In the genomic region with DNA sequence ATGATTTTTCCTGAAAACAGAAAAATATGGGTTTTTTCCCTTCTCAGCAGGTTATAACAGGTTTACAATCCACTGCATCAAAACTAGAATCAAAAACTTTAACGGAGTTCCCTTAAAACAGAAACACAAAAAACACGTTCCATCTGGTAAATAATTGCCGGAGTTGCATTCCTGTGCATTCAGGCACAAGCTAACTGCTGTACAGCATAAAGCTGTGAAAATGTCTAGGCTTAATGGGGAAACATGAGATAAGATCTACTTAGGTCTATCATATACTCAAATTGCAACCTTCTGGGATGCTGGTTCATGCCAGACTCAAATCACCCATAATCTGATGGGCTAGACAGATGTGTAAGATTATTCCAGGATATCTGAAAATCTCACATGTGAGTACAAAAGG, we compare ENCODE assay signal across 17 cellular contexts.
"Had no signal": no experiment of that assay in that cellular context is flagged by ENCODE, and none has a peak within 500 bp of the region (broad histone marks: within the 10 kb centered on the region; RNA-seq: fewer than 3 reads in every experiment).

No MANE protein-coding gene starts in this region.

- H3K27me3 ChIP-seq: esophagus squamous epithelium, neural progenitor cell, spleen had no signal

- H3K4me3 Mint-ChIP-seq: activated CD4-positive, alpha-beta T cell treated with anti-CD3 and anti-CD28 coated beads, Interleukin-2, amount 10 ng/mL, durations not matched to agents 7 days and 5 days; activated CD8-positive, alpha-beta T cell treated with anti-CD3 and anti-CD28 coated beads, Interleukin-2, amount 10 ng/mL, durations not matched to agents 7 days and 5 days; activated naive CD4-positive, alpha-beta T cell treated with anti-CD3 and anti-CD28 coated beads, Interleukin-2, amount 10 ng/mL, durations not matched to agents 7 days and 5 days; activated naive CD8-positive, alpha-beta T cell treated with anti-CD3 and anti-CD28 coated beads, Interleukin-2, amount 50 U/mL, for 24 hours; activated T-cell treated with anti-CD3 and anti-CD28 coated beads, Interleukin-2, amount 50 U/mL, for 4 hours; neural progenitor cell; T-cell had no signal

- H3K9me3 ChIP-seq: esophagus squamous epithelium, prostate gland had no signal

- DNase-seq: activated CD4-positive, alpha-beta T cell treated with anti-CD3 and anti-CD28 coated beads, Interleukin-2, amount 10 ng/mL, durations not matched to agents 7 days and 5 days; activated CD8-positive, alpha-beta T cell treated with anti-CD3 and anti-CD28 coated beads, Interleukin-2, amount 10 ng/mL, durations not matched to agents 7 days and 5 days; activated effector memory CD4-positive, alpha-beta T cell treated with Interleukin-2 at 50 U/mL for 16 hours; activated naive CD4-positive, alpha-beta T cell treated with anti-CD3 and anti-CD28 coated beads, Interleukin-2, amount 10 ng/mL, durations not matched to agents 7 days and 5 days; activated naive CD8-positive, alpha-beta T cell treated with anti-CD3 and anti-CD28 coated beads, Interleukin-2, amount 50 U/mL, for 24 hours; activated T-cell treated with anti-CD3 and anti-CD28 coated beads, Interleukin-2, amount 50 U/mL, for 4 hours; anterior cingulate cortex; cortex of kidney; effector CD4-positive, alpha-beta T cell; esophagus squamous epithelium; left ventricle myocardium inferior; spleen; stimulated activated naive CD4-positive, alpha-beta T cell; T-cell; T-helper 9 cell had no signal

- H3K36me3 ChIP-seq: esophagus squamous epithelium, left ventricle myocardium inferior, neural progenitor cell, prostate gland had no signal

- H3K9ac ChIP-seq: neural progenitor cell had no signal

- H3K4me1 Mint-ChIP-seq: activated CD4-positive, alpha-beta T cell treated with anti-CD3 and anti-CD28 coated beads, Interleukin-2, amount 10 ng/mL, durations not matched to agents 7 days and 5 days; activated naive CD4-positive, alpha-beta T cell treated with anti-CD3 and anti-CD28 coated beads, Interleukin-2, amount 10 ng/mL, durations not matched to agents 7 days and 5 days; activated naive CD8-positive, alpha-beta T cell treated with anti-CD3 and anti-CD28 coated beads, Interleukin-2, amount 50 U/mL, for 24 hours; T-cell had no signal

- H3K9me3 Mint-ChIP-seq: activated CD4-positive, alpha-beta T cell treated with anti-CD3 and anti-CD28 coated beads, Interleukin-2, amount 10 ng/mL, durations not matched to agents 7 days and 5 days; activated naive CD4-positive, alpha-beta T cell treated with anti-CD3 and anti-CD28 coated beads, Interleukin-2, amount 10 ng/mL, durations not matched to agents 7 days and 5 days; activated naive CD8-positive, alpha-beta T cell treated with anti-CD3 and anti-CD28 coated beads, Interleukin-2, amount 50 U/mL, for 24 hours; activated T-cell treated with anti-CD3 and anti-CD28 coated beads, Interleukin-2, amount 50 U/mL, for 4 hours had no signal

- H3K27ac ChIP-seq: left ventricle myocardium inferior, neural progenitor cell, prostate gland, spleen had no signal

- H3K27me3 Mint-ChIP-seq: activated naive CD4-positive, alpha-beta T cell treated with anti-CD3 and anti-CD28 coated beads, Interleukin-2, amount 10 ng/mL, durations not matched to agents 7 days and 5 days; activated naive CD8-positive, alpha-beta T cell treated with anti-CD3 and anti-CD28 coated beads, Interleukin-2, amount 50 U/mL, for 24 hours; T-cell had no signal

- H3K4me1 ChIP-seq: left ventricle myocardium inferior, neural progenitor cell, prostate gland, spleen had no signal

- H3K27ac Mint-ChIP-seq: activated CD4-positive, alpha-beta T cell treated with anti-CD3 and anti-CD28 coated beads, Interleukin-2, amount 10 ng/mL, durations not matched to agents 7 days and 5 days; activated CD8-positive, alpha-beta T cell treated with anti-CD3 and anti-CD28 coated beads, Interleukin-2, amount 10 ng/mL, durations not matched to agents 7 days and 5 days; activated naive CD4-positive, alpha-beta T cell treated with anti-CD3 and anti-CD28 coated beads, Interleukin-2, amount 10 ng/mL, durations not matched to agents 7 days and 5 days; activated naive CD8-positive, alpha-beta T cell treated with anti-CD3 and anti-CD28 coated beads, Interleukin-2, amount 50 U/mL, for 24 hours; neural progenitor cell; T-cell had no signal

- H3K4me3 ChIP-seq: esophagus squamous epithelium, left ventricle myocardium inferior, neural progenitor cell, prostate gland, spleen had no signal

- ATAC-seq: activated CD8-positive, alpha-beta T cell treated with anti-CD3 and anti-CD28 coated beads, Interleukin-2, amount 10 ng/mL, durations not matched to agents 7 days and 5 days; activated naive CD8-positive, alpha-beta T cell treated with anti-CD3 and anti-CD28 coated beads, Interleukin-2, amount 50 U/mL, for 24 hours; activated T-cell treated with anti-CD3 and anti-CD28 coated beads, Interleukin-2, amount 50 U/mL, for 4 hours; T-cell had no signal
